Comparison of ENCODE assay signal across 9 cellular contexts in the genomic region with DNA sequence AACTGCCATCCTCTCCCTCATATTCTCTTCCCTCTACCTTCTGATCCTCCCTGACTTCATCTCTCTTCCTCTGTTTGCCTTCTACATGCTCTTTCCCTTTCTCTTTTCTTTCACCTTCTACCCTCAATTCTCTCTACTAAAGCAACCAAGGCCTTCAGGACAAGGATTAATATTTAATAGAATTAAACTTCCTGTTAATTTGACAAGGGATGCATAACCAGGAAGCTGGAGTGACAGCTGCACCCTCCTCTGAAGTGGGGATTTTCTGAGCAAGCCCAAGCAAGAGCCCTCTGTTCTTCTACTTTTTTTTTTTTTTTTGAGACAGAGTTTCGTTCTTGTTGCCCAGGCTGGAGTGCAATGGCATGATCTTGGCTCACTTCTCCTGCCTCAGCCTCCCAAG.
DNase-seq lines count a peak whose midpoint lies in the region; ATAC-seq, FAIRE-seq and TF ChIP-seq lines count a peak whose summit lies in the region.
"Had no signal": no experiment of that assay in that cellular context is flagged by ENCODE, and none has a peak within 500 bp of the region (broad histone marks: within the 10 kb centered on the region; RNA-seq: fewer than 3 reads in every experiment).

No MANE protein-coding gene starts in this region.

- no peak for TF ChIP-seq EP300 in A549 (IDR thresholded peaks at IDR 0.05)

- DNase-seq in A549 (ENCODE audit: low read depth in 1 of 2, low spot score in 1 of 2) = no peak
- DNase-seq in NCI-H2171 treated with DMSO at 0.1 percent for 48 hours (lab: John Stamatoyannopoulos, UW) = peak; percentile 98
- peak; percentile 65 for DNase-seq in glomerular visceral epithelial cell (ENCODE audit: extremely low spot score)
- DNase-seq in omental fat pad (ENCODE audit: low spot score) = no peak
- no peak for DNase-seq in iPS-NIHi7 (ENCODE audit: extremely low spot score)
- DNase-seq in DMS79 treated with DMSO at 0.1 percent for 48 hours (lab: John Stamatoyannopoulos, UW) = no peak
- DNase-seq: MG63 had no signal

- H3K27ac ChIP-seq in A549 = peak overlapping the region in 1 of 2 experiments; percentile 74; a peak in 2 of 6 replicates

- peaks cover 49% of the 10 kb centered on the region for H3K4me1 ChIP-seq in A549

- no peak for ATAC-seq in A549
- peak; percentile 45 for ATAC-seq in GM18858 (IDR thresholded peaks at IDR 0.05; ENCODE audit: unreplicated experiment)
- no peak for ATAC-seq in omental fat pad (ENCODE audit: low FRiP score)
- ATAC-seq in GM18520 (IDR thresholded peaks at IDR 0.05; ENCODE audit: unreplicated experiment) = no peak

- TF ChIP-seq RAD21 in A549 (conservative IDR thresholded peaks at IDR 0.05 in 1 of 2, IDR thresholded peaks at IDR 0.05 in 1 of 2) = no peak

- TF ChIP-seq CTCF in A549 (IDR thresholded peaks at IDR 0.05) = no peak
- TF ChIP-seq CTCF in omental fat pad (IDR thresholded peaks at IDR 0.05) = no peak

- H3K4me3 ChIP-seq in A549 = no peak overlapping the region
- H3K4me3 ChIP-seq: MG63 had no signal

- H3K9me3 ChIP-seq in A549 = no peaks in the 10 kb centered on the region
- H3K9me3 ChIP-seq: MG63 had no signal

- no peak for TF ChIP-seq POLR2A in A549 (IDR thresholded peaks at IDR 0.05; ENCODE audit: low read length)

- H3K4me2 ChIP-seq in A549 = peak overlapping the region; percentile 44; the same call in 2 of the 3 replicates

- 57% methylated on average over 1 of the region's 1 CpG for WGBS in A549 (ENCODE audit: missing lambda C conversion rate)

- CTCF ChIA-PET in A549 (lab: Yijun Ruan, JAX) = interaction anchor here (0.6 to 1.1 kb wide), 2 partner anchors 32 to 1332 kb away, joined by 3 read pairs; no protein-coding TSS in a partner anchor

- no peak for FAIRE-seq in A549 (lab: Jason Lieb, UNC)

- POLR2A ChIA-PET in A549 (lab: Yijun Ruan, JAX) = no interaction called here

TF ChIP-seq in A549, 52 proteins besides CTCF, POLR2A, EP300 and RAD21:
- TF ChIP-seq, protein P1, sequence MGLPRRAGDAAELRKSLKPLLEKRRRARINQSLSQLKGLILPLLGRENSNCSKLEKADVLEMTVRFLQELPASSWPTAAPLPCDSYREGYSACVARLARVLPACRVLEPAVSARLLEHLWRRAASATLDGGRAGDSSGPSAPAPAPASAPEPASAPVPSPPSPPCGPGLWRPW (IDR thresholded peaks at IDR 0.05) = no peak

Comparison
In these comparisons a context has a peak if more than half of its experiments do, and no peak if none do; other contexts are left out.
1. DNase-seq: peak in NCI-H2171 treated with DMSO at 0.1 percent for 48 hours (single experiment) and glomerular visceral epithelial cell (single experiment); none in A549 (0 of 2), omental fat pad (single experiment), iPS-NIHi7 (single experiment) and DMS79 treated with DMSO at 0.1 percent for 48 hours (single experiment).